ENCODE assay signal across 22 cellular contexts in the genomic region with DNA sequence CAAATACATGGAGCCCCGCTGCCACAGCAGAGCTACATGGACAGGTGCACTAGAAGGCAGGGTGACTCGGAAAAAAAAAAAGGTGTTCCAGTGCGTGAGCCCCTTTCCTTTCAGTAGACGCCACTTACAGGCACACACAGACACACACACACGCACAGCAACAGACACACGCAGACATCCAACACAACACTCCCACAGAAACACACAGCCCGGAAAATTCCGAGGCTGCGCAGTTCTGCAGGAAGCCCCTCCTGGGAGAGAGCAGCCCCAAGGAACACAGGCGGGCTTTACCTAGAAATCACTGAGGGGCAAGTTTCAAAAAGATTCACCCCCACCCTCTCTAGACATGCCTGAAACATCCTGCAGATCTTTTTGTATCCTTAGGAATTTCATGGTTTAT.
"Had no signal": no experiment of that assay in that cellular context is flagged by ENCODE, and none has a peak within 500 bp of the region (broad histone marks: within the 10 kb centered on the region; RNA-seq: fewer than 3 reads in every experiment).

No MANE protein-coding gene starts in this region.

- H3K4me3 ChIP-seq: coronary artery, esophagus squamous epithelium, heart right ventricle, lung, neural progenitor cell, prostate gland, right atrium auricular region, sigmoid colon, thoracic aorta, tibial nerve, upper lobe of left lung had no signal

- H3K27me3 ChIP-seq: esophagus squamous epithelium, heart right ventricle, neural progenitor cell, right atrium auricular region, sigmoid colon, tibial nerve, upper lobe of left lung had no signal

- H3K27ac ChIP-seq: coronary artery, esophagus squamous epithelium, heart right ventricle, neural progenitor cell, prostate gland, right atrium auricular region, sigmoid colon, thoracic aorta, tibial nerve, upper lobe of left lung had no signal

- FAIRE-seq: endometrium, islet of Langerhans had no signal

- ATAC-seq: heart right ventricle; left ventricle myocardium superior; natural killer cell treated with Interleukin-12 subunit alpha and Interleukin-12 subunit beta and Interleukin-15 and Interleukin-18, amount 100 ng/mL, for 72 hours; stimulated activated naive B cell treated with anti-CD40 and anti-IgM and Interleukin-4, amounts not matched to agents 10 μg/mL and 1 μg/mL and 100 μg/mL, for 72 hours had no signal

- H3K9ac ChIP-seq: neural progenitor cell had no signal

- H3K4me2 ChIP-seq: neural progenitor cell had no signal

- H3K36me3 ChIP-seq: esophagus squamous epithelium, heart right ventricle, neural progenitor cell, prostate gland, right atrium auricular region, sigmoid colon, thoracic aorta, tibial nerve, upper lobe of left lung had no signal

- H3K4me1 ChIP-seq: esophagus squamous epithelium, neural progenitor cell, prostate gland, right atrium auricular region, sigmoid colon, upper lobe of left lung had no signal

- H3K9me3 ChIP-seq: esophagus squamous epithelium, prostate gland, sigmoid colon, thoracic aorta, upper lobe of left lung had no signal

- H2AFZ ChIP-seq: neural progenitor cell had no signal

- DNase-seq: dermis blood vessel endothelial cell; effector memory CD4-positive, alpha-beta T cell; erythroblast; esophagus squamous epithelium; foreskin melanocyte; glutamatergic neuron; heart right ventricle; hippocampal formation; left ventricle myocardium superior; sigmoid colon; stimulated activated naive B cell treated with anti-CD40 and anti-IgM and Interleukin-4, amounts not matched to agents 10 μg/mL and 1 μg/mL and 100 μg/mL, for 72 hours had no signal
